Comparison of ENCODE assay signal across 8 cellular contexts in the genomic region with DNA sequence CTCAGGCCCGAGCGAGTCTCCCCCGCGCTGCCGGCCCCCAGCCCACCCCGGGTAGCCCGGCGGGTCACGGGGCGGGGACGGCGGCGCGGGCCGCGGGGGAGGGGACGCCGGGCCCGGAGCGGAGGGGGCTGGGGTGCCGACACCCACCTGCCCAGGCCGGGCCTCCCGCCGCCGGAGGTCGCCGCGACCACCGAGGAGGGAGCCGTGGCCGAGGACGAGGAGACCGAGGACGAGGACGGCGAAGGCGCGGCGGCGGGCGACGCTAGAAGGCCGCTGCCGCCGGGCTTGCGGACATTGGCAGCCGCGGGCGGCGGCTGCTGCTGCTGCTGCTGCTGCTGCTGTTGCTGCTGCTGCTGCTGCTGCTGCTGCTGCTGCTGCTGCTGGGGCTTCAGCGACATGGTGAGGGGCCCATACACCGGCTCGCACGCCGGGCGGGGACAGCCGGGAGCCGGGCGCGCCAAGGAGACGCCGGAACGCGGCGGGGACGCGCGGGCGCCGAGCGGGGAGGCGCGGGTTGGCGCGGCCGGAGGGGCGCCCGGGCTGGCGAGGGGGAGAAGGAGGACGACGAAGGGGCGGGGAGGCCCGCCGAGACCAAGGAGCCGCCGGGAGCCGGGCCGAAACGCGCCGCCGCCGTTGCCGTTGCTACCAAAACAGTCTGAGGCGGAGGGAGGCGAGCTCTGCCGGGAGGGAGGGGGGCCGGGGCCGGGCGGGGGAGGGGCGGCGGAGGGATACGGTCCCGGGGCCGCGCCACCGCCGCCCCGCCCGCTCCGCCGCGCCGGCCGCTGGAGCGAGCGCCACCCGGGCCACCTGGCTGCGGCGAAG. TPM values are rescaled to one million over a fixed set of nuclear protein-coding genes. Genes with fewer than 3 reads are reported as not detected.
A peak's percentile ranks its signal among the peaks of the same experiment; 100 is the strongest.
DNase-seq lines count a peak whose midpoint lies in the region; TF ChIP-seq lines count a peak whose summit lies in the region.

A gene with protein sequence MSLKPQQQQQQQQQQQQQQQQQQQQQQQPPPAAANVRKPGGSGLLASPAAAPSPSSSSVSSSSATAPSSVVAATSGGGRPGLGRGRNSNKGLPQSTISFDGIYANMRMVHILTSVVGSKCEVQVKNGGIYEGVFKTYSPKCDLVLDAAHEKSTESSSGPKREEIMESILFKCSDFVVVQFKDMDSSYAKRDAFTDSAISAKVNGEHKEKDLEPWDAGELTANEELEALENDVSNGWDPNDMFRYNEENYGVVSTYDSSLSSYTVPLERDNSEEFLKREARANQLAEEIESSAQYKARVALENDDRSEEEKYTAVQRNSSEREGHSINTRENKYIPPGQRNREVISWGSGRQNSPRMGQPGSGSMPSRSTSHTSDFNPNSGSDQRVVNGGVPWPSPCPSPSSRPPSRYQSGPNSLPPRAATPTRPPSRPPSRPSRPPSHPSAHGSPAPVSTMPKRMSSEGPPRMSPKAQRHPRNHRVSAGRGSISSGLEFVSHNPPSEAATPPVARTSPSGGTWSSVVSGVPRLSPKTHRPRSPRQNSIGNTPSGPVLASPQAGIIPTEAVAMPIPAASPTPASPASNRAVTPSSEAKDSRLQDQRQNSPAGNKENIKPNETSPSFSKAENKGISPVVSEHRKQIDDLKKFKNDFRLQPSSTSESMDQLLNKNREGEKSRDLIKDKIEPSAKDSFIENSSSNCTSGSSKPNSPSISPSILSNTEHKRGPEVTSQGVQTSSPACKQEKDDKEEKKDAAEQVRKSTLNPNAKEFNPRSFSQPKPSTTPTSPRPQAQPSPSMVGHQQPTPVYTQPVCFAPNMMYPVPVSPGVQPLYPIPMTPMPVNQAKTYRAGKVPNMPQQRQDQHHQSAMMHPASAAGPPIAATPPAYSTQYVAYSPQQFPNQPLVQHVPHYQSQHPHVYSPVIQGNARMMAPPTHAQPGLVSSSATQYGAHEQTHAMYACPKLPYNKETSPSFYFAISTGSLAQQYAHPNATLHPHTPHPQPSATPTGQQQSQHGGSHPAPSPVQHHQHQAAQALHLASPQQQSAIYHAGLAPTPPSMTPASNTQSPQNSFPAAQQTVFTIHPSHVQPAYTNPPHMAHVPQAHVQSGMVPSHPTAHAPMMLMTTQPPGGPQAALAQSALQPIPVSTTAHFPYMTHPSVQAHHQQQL (minus strand): TSS at position 679 of the 822 bp plus-strand sequence. CDS start 281 bp downstream, at position 398.

- H3K9ac ChIP-seq in GM23248 (peak within 1 kb of the TSS; percentile 91), skeletal muscle satellite cell (ENCODE audit: low read depth, low read length) (peak within 1 kb of the TSS; percentile 97)

- 0 to 1% methylated on average over 43 to 77 of the region's 120 CpGs for WGBS in GM23248 (ENCODE audit: low coverage in 1 of 2, low lambda C conversion rate in 2 of 2, missing lambda C conversion rate in 2 of 2), 2 experiments

- H4K20me1 ChIP-seq in GM23248 (ENCODE audit: insufficient read depth) = peaks cover 26% of the 10 kb centered on the region

- H3K4me3 ChIP-seq in GM23248 = peak within 1 kb of the TSS; percentile 98
- H3K4me3 ChIP-seq in brain microvascular endothelial cell (ENCODE audit: low read depth, low read length) = peak within 1 kb of the TSS; percentile 88
- peak within 1 kb of the TSS; percentile 97 for H3K4me3 ChIP-seq in iPS-18c (ENCODE audit: insufficient read depth, low read depth, low read length)
- H3K4me3 ChIP-seq in skeletal muscle satellite cell (ENCODE audit: low read length) = peak within 1 kb of the TSS; percentile 98

- H2AFZ ChIP-seq in GM23248 = peak within 1 kb of the TSS; percentile 78

- H3K36me3 ChIP-seq in GM23248 (ENCODE audit: low read depth) (no peaks in the 10 kb centered on the region), brain microvascular endothelial cell (replicated peaks) (no peaks in the 10 kb centered on the region), skeletal muscle satellite cell (ENCODE audit: insufficient read depth, low read length) (no peaks in the 10 kb centered on the region)

- H3K27ac ChIP-seq in GM23248 (peak within 1 kb of the TSS; percentile 94), brain microvascular endothelial cell (peak within 1 kb of the TSS; percentile 98)

- in situ Hi-C loops in GM23248 (cut with MboI) = no loop called here
- in situ Hi-C loops in brain microvascular endothelial cell (cut with HindIII; ENCODE audit: low pct_ligation_motif_present, low sequenced_read_pairs) = no loop called here

- no peak for TF ChIP-seq CTCF in brain microvascular endothelial cell (IDR thresholded peaks at IDR 0.05; ENCODE audit: low read depth, low read length, missing control alignments)

- no peaks in the 10 kb centered on the region for H3K9me2 ChIP-seq in GM23248 (ENCODE audit: insufficient read depth)

- intact Hi-C loops in T-helper 2 cell treated with Interferon-gamma antibody and Interleukin-4, amounts not matched to agents 100 ng/mL and 5 ng/mL, for 36 hours (cut with micrococcal nuclease) = loop anchor here (2.0 to 5.0 kb wide), 4 partner anchors 52 to 243 kb away; partner anchors contain the start of genes ACAD10, MAPKAPK5 and SH2B3

- peak; percentile 80 for DNase-seq in ELR (ENCODE audit: low read depth)
- DNase-seq in GM23248 = peak; percentile 83
- peak; percentile 60 for DNase-seq in LHCN-M2 (ENCODE audit: low read depth)
- DNase-seq in brain microvascular endothelial cell = no peak
- no peak for DNase-seq in SHP77 treated with DMSO at 0.1 percent for 48 hours (lab: John Stamatoyannopoulos, UW)

- H3K9me3 ChIP-seq in GM23248 (ENCODE audit: low read depth) (no peaks in the 10 kb centered on the region), iPS-18c (ENCODE audit: control insufficient read depth, insufficient read depth, low read length) (no peaks in the 10 kb centered on the region), skeletal muscle satellite cell (replicated peaks; ENCODE audit: low read length) (no peaks in the 10 kb centered on the region)

- peaks cover 70% of the 10 kb centered on the region for H3K79me2 ChIP-seq in GM23248 (ENCODE audit: insufficient read depth)

- H3K4me1 ChIP-seq in GM23248 (ENCODE audit: insufficient read depth) (peaks cover 31% of the 10 kb centered on the region), skeletal muscle satellite cell (ENCODE audit: control insufficient read depth, insufficient read depth, low read length) (peaks cover 35% of the 10 kb centered on the region)

- H3K4me2 ChIP-seq in GM23248 (ENCODE audit: unreplicated experiment) = peak within 1 kb of the TSS; percentile 99
- peak within 1 kb of the TSS; percentile 85 for H3K4me2 ChIP-seq in skeletal muscle satellite cell (ENCODE audit: low read length)

- peaks cover 38% of the 10 kb centered on the region for H3F3A ChIP-seq in GM23248 (ENCODE audit: insufficient read depth)

- H3K27me3 ChIP-seq in GM23248 (replicated peaks; ENCODE audit: insufficient read depth) (no peaks in the 10 kb centered on the region), brain microvascular endothelial cell (replicated peaks) (no peaks in the 10 kb centered on the region), skeletal muscle satellite cell (ENCODE audit: control insufficient read depth, insufficient read depth, low read length) (no peaks in the 10 kb centered on the region)

RNA-seq across cellular contexts. Expression of the gene that starts here (rescaled TPM):
- total RNA-seq in GM23248 (2014; rRNA removed; shearing (Covaris generic)) = 15.0 and 19.2 TPM in 2 replicates
- polyA plus RNA-seq in GM23248 (2016; fragmentation: Nextera tagmentation; extraction: Ambion mirVana) = 46.2 and 56.4 TPM in 2 replicates
- total RNA-seq in LHCN-M2 (2014; rRNA removed) = 15.5 and 21.5 TPM in 2 replicates
- 31.8 TPM for polyA plus RNA-seq in LHCN-M2 (2012)
- 43.7 and 45.3 TPM in 2 replicates for total RNA-seq in T-helper 2 cell treated with Interferon-gamma antibody and Interleukin-4, amounts not matched to agents 100 ng/mL and 5 ng/mL, for 36 hours
- 23.4 and 28.6 TPM in 2 replicates for total RNA-seq in skeletal muscle satellite cell (2012; rRNA removed)

Comparison
In these comparisons a context has a peak if more than half of its experiments do, and no peak if none do; other contexts are left out.
1. DNase-seq: peak in ELR (single experiment), GM23248 (single experiment) and LHCN-M2 (single experiment); none in brain microvascular endothelial cell (single experiment) and SHP77 treated with DMSO at 0.1 percent for 48 hours (single experiment).
2. Peak in every context shown above with its lines, with median percentiles within 50 percentile points of each other: H3K4me3 ChIP-seq.